ENCODE assay signal across 22 cellular contexts in the genomic region with DNA sequence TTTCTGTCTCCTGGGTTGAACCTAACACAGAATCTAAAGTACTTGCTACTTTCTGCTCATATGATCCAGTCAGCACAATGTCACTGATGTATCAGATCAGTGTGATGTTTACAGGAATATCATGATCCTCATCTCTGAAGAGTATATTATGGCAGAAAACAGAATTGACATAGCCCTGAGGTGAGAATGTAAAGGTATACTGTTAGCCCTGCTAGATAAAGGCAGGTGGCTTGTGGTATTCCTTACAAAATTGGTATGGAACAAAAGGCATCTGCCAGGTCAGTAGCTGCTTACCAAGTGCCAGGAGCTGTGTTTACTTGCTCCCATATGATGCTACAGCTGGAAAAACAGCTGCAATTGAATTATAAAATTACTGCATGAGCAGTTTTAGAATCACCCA. TPM values are rescaled to one million over a fixed set of nuclear protein-coding genes. Genes with fewer than 3 reads are reported as not detected.
A peak's percentile ranks its signal among the peaks of the same experiment; 100 is the strongest.
DNase-seq lines count a peak whose midpoint lies in the region; ATAC-seq and TF ChIP-seq lines count a peak whose summit lies in the region.
"Had no signal": no experiment of that assay in that cellular context is flagged by ENCODE, and none has a peak within 500 bp of the region (broad histone marks: within the 10 kb centered on the region; RNA-seq: fewer than 3 reads in every experiment).

No MANE protein-coding gene starts in this region.

- H3K4me2 ChIP-seq in GM23338: no peak overlapping the region
- H3K4me2 ChIP-seq in Karpas-422 (ENCODE audit: low read depth, low read length, poor library complexity, severe bottlenecking): no peak overlapping the region
- H3K4me2 ChIP-seq: BLaER1 had no signal

- H3K4me3 Mint-ChIP-seq in GM23338: no peak overlapping the region
- H3K4me3 Mint-ChIP-seq: CD14-positive monocyte; CD4-positive, alpha-beta memory T cell; CD4-positive, CD25-positive, alpha-beta regulatory T cell; CD8-positive, alpha-beta memory T cell had no signal

- no peak for ATAC-seq in GM23338
- no peak for ATAC-seq in psoas muscle
- no peak for ATAC-seq in GM18858 (IDR thresholded peaks at IDR 0.05; ENCODE audit: unreplicated experiment)
- ATAC-seq in HG03457 (IDR thresholded peaks at IDR 0.05; ENCODE audit: unreplicated experiment): no peak

- H3K4me3 ChIP-seq in GM23338 (no peak overlapping the region), Karpas-422 (ENCODE audit: low read length) (no peak overlapping the region), psoas muscle (no peak overlapping the region)
- H3K4me3 ChIP-seq: BLaER1 had no signal

- intact Hi-C loops in psoas muscle (cut with DNase I): no loop called here

- H3K79me2 ChIP-seq in GM23338 (replicated peaks; ENCODE audit: insufficient read depth) (no peaks in the 10 kb centered on the region), Karpas-422 (ENCODE audit: low read length) (no peaks in the 10 kb centered on the region)

- H3K36me3 ChIP-seq in GM23338 (ENCODE audit: insufficient read depth) (no peaks in the 10 kb centered on the region; the same call in 1 of the 2 replicates), Karpas-422 (ENCODE audit: insufficient read depth, low read length) (no peaks in the 10 kb centered on the region), psoas muscle (ENCODE audit: insufficient read depth in 1 of 2, low read depth in 1 of 2) (no peaks in the 10 kb centered on the region)
- H3K36me3 ChIP-seq: BE2C, BLaER1 had no signal

- H3K9me2 ChIP-seq in GM23338 (ENCODE audit: insufficient read depth) (no peaks in the 10 kb centered on the region), Karpas-422 (replicated peaks; ENCODE audit: insufficient read depth, low read length) (no peaks in the 10 kb centered on the region)

- no peaks in the 10 kb centered on the region for H3F3A ChIP-seq in GM23338 (replicated peaks; ENCODE audit: low read depth)

- H3K27ac ChIP-seq in GM23338 (ENCODE audit: low read depth) (no peak overlapping the region), Karpas-422 (ENCODE audit: low read length) (no peak overlapping the region), psoas muscle (peak overlapping the region; percentile 3)
- H3K27ac ChIP-seq: BLaER1 had no signal

- H3K27me3 ChIP-seq in GM23338 (ENCODE audit: insufficient read depth): no peaks in the 10 kb centered on the region
- H3K27me3 ChIP-seq in Karpas-422 (ENCODE audit: low read length): no peaks in the 10 kb centered on the region
- H3K27me3 ChIP-seq in psoas muscle (ENCODE audit: insufficient read depth in 3 of 3, low read length in 2 of 3): no peaks in the 10 kb centered on the region
- H3K27me3 ChIP-seq: BE2C, BLaER1 had no signal

- DNase-seq in GM23338 (ENCODE audit: low spot score) (no peak), Karpas-422 (peak; percentile 7), psoas muscle (no peak), NCI-H748 (lab: John Stamatoyannopoulos, UW; ENCODE audit: unreplicated experiment) (no peak)
- DNase-seq in stimulated activated CD4-positive, alpha-beta T cell treated with anti-CD3 and anti-CD28 coated beads, Interleukin-2, amount 100 ng/mL, for 24 hours: no peak
- DNase-seq: 8988T; ACHN; BE2C; C1 segment of cervical spinal cord; Caco-2; Calu3; CD4-positive, alpha-beta memory T cell; CD4-positive, CD25-positive, alpha-beta regulatory T cell; CD8-positive, alpha-beta memory T cell; DMS79 treated with DMSO at 0.1 percent for 48 hours; GF-D8 had no signal

- no peaks in the 10 kb centered on the region for H3K4me1 ChIP-seq in GM23338 (ENCODE audit: insufficient read depth)
- no peaks in the 10 kb centered on the region for H3K4me1 ChIP-seq in Karpas-422 (ENCODE audit: low read length)
- H3K4me1 ChIP-seq in psoas muscle: peaks cover 42% of the 10 kb centered on the region
- H3K4me1 ChIP-seq: BE2C, BLaER1, Caco-2 had no signal

- H4K20me1 ChIP-seq in GM23338 (replicated peaks; ENCODE audit: insufficient read depth) (no peaks in the 10 kb centered on the region), Karpas-422 (ENCODE audit: insufficient read depth, low read depth, low read length) (no peaks in the 10 kb centered on the region)
- H4K20me1 ChIP-seq: BLaER1 had no signal

- 0 out of 2 replicates have a peak overlapping the region, but pooled peaks have one; percentile 23 for H2AFZ ChIP-seq in GM23338
- H2AFZ ChIP-seq in Karpas-422 (ENCODE audit: low read length): no peak overlapping the region

- H3K9ac ChIP-seq in Karpas-422 (ENCODE audit: low read length): no peak overlapping the region
- H3K9ac ChIP-seq: BLaER1 had no signal

- TF ChIP-seq CTCF in GM23338 (conservative IDR thresholded peaks at IDR 0.05; ENCODE audit: low read depth in 2 of 2) (no peak), psoas muscle (IDR thresholded peaks at IDR 0.05) (no peak)

- H3K36me3 Mint-ChIP-seq in GM23338 (ENCODE audit: low read depth): no peaks in the 10 kb centered on the region
- H3K36me3 Mint-ChIP-seq: CD14-positive monocyte; CD4-positive, alpha-beta memory T cell; CD4-positive, CD25-positive, alpha-beta regulatory T cell; CD8-positive, alpha-beta memory T cell had no signal

- no peaks in the 10 kb centered on the region for H3K27me3 Mint-ChIP-seq in GM23338 (ENCODE audit: insufficient read depth, low read depth, poor library complexity)

- H3K27ac Mint-ChIP-seq in GM23338: no peak overlapping the region
- H3K27ac Mint-ChIP-seq: CD14-positive monocyte; CD4-positive, alpha-beta memory T cell; CD4-positive, CD25-positive, alpha-beta regulatory T cell had no signal

- 0 out of 3 replicates have a peak, but pooled peaks cover 3% of the 10 kb centered on the region for H3K9me3 Mint-ChIP-seq in GM23338

- H3K9me3 ChIP-seq in Karpas-422 (ENCODE audit: low read length): no peaks in the 10 kb centered on the region
- H3K9me3 ChIP-seq in psoas muscle: no peaks in the 10 kb centered on the region
- H3K9me3 ChIP-seq: BE2C, Caco-2 had no signal

- H3K4me1 Mint-ChIP-seq in GM23338: no peaks in the 10 kb centered on the region
- H3K4me1 Mint-ChIP-seq: CD14-positive monocyte; CD4-positive, alpha-beta memory T cell; CD4-positive, CD25-positive, alpha-beta regulatory T cell; CD8-positive, alpha-beta memory T cell had no signal

RNA-seq across cellular contexts. Expression of a gene that starts 30.5 kb away (rescaled TPM):
- total RNA-seq in GM23338 (2014; rRNA removed; shearing (Covaris generic)): not detected in 2 replicates
- polyA plus RNA-seq in GM23338 (2016; fragmentation: Nextera tagmentation; extraction: Ambion mirVana) (not detected in 2 replicates), psoas muscle (not detected)
- total RNA-seq in Karpas-422 (2014; rRNA removed; shearing (Covaris generic); ENCODE audit: low replicate concordance): not detected in 2 replicates
- not detected for total RNA-seq in psoas muscle
- total RNA-seq: Caco-2; Calu3; CD4-positive, alpha-beta memory T cell; CD4-positive, CD25-positive, alpha-beta regulatory T cell; CD8-positive, alpha-beta memory T cell had no signal
- polyA plus RNA-seq: AG04450; CD14-positive monocyte; CD4-positive, alpha-beta memory T cell; CD4-positive, CD25-positive, alpha-beta regulatory T cell; CD8-positive, alpha-beta memory T cell had no signal

RNA-seq across cellular contexts. Expression of a gene that starts 41.6 kb away (rescaled TPM):
- 1.5 and 2.1 TPM in 2 replicates for total RNA-seq in GM23338 (2014; rRNA removed; shearing (Covaris generic))
- polyA plus RNA-seq in GM23338 (2016; fragmentation: Nextera tagmentation; extraction: Ambion mirVana) (0.30 and 0.47 TPM in 2 replicates), psoas muscle (not detected)
- not detected in 2 replicates for total RNA-seq in Karpas-422 (2014; rRNA removed; shearing (Covaris generic); ENCODE audit: low replicate concordance)
- not detected for total RNA-seq in psoas muscle
- total RNA-seq: A673; Caco-2; Calu3; CD4-positive, alpha-beta memory T cell; CD4-positive, CD25-positive, alpha-beta regulatory T cell; CD8-positive, alpha-beta memory T cell had no signal
- polyA plus RNA-seq: AG04450; CD14-positive monocyte; CD4-positive, alpha-beta memory T cell; CD4-positive, CD25-positive, alpha-beta regulatory T cell; CD8-positive, alpha-beta memory T cell had no signal

RNA-seq across cellular contexts. Expression of a gene that starts 56.3 kb away (rescaled TPM):
- total RNA-seq in GM23338 (2014; rRNA removed; shearing (Covaris generic)): 21.0 and 21.2 TPM in 2 replicates
- polyA plus RNA-seq in GM23338 (2016; fragmentation: Nextera tagmentation; extraction: Ambion mirVana) (24.8 and 26.0 TPM in 2 replicates), psoas muscle (10 to 100 TPM; 27.2 to 65.1 (median 28.3) TPM)
- 0.19 TPM in 1 of 2 replicates, not detected in the other for total RNA-seq in Karpas-422 (2014; rRNA removed; shearing (Covaris generic); ENCODE audit: low replicate concordance)
- total RNA-seq in psoas muscle: 10 to 100 TPM; 21.7 to 78.7 (median 54.9) TPM

Comparison
In these comparisons a context has a peak if more than half of its experiments do, and no peak if none do; other contexts are left out.
1. RNA of a gene that starts 56.3 kb away (total RNA-seq): 21.7 to 78.7 TPM in psoas muscle and 21.0 to 21.2 TPM in GM23338; 0.19 TPM in Karpas-422; every median in the first group is over 10 times any median in the second.